Comparison of ENCODE assay signal across 22 cellular contexts in genomic region chr2:170276056-170276455, GRCh38.
A peak's percentile ranks its signal among the peaks of the same experiment; 100 is the strongest.
DNase-seq lines count a peak whose midpoint lies in the region; ATAC-seq and TF ChIP-seq lines count a peak whose summit lies in the region.
"Had no signal": no experiment of that assay in that cellular context is flagged by ENCODE, and none has a peak within 500 bp of the region (broad histone marks: within the 10 kb centered on the region; RNA-seq: fewer than 3 reads in every experiment).

No MANE protein-coding gene starts in this region.

- H3K27me3 ChIP-seq in heart right ventricle: peaks cover 0 to 6% (median 0%) of the 10 kb centered on the region in 7 donors
- H3K27me3 ChIP-seq: BLaER1 had no signal

- intact Hi-C loops in heart right ventricle (cut with DNase I): no loop called here

- H3K36me3 ChIP-seq in heart right ventricle: no peaks in the 10 kb centered on the region
- H3K36me3 ChIP-seq: BLaER1, HAP-1 had no signal

- no peak for ATAC-seq in SK-N-SH treated with all-trans-retinoic acid at 6 μM for 48 hours
- ATAC-seq in HG02973 (IDR thresholded peaks at IDR 0.05; ENCODE audit: unreplicated experiment): no peak
- ATAC-seq in heart right ventricle: no peak
- ATAC-seq in HG02678 (IDR thresholded peaks at IDR 0.05; ENCODE audit: unreplicated experiment): no peak
- ATAC-seq: Right ventricle myocardium inferior had no signal

- no peak for TF ChIP-seq CTCF in heart right ventricle (IDR thresholded peaks at IDR 0.05)

- no peak overlapping the region for H3K27ac ChIP-seq in heart right ventricle
- H3K27ac ChIP-seq: BLaER1, GM23248, SK-N-MC had no signal

- 69 to 70% methylated on average over 3 of the region's 3 CpGs for WGBS in heart right ventricle, 2 donors

- no peak overlapping the region for H3K4me3 ChIP-seq in heart right ventricle
- H3K4me3 ChIP-seq: BLaER1, GM23248, HAP-1, SK-N-MC had no signal

- DNase-seq in NCI-H1092 (lab: John Stamatoyannopoulos, UW): peak; percentile 75
- DNase-seq in NCI-H1105 (lab: John Stamatoyannopoulos, UW): peak; percentile 13
- peak; percentile 68 for DNase-seq in NCI-H69 (lab: John Stamatoyannopoulos, UW)
- DNase-seq in heart right ventricle: no peak
- DNase-seq: Caco-2; CD4-positive, alpha-beta memory T cell; DMS 273 treated with DMSO at 0.1 percent for 48 hours; DMS79 treated with DMSO at 0.1 percent for 48 hours; GM23248; Kasumi-1; NCI-H187 treated with DMSO at 0.1 percent for 48 hours; NCI-H2171 treated with DMSO at 0.1 percent for 48 hours; NCI-H446 treated with DMSO at 0.1 percent for 48 hours; NCI-H526 treated with DMSO at 0.1 percent for 48 hours; OCI-M1 had no signal

- H3K9me3 ChIP-seq in heart right ventricle: peaks cover 0 to 7% (median 0%) of the 10 kb centered on the region in 11 donors
- H3K9me3 ChIP-seq: BLaER1, Caco-2, HAP-1 had no signal

- H3K4me1 ChIP-seq in heart right ventricle: no peaks in the 10 kb centered on the region
- H3K4me1 ChIP-seq: BLaER1, Caco-2 had no signal

TF ChIP-seq in SK-N-SH treated with all-trans-retinoic acid at 6 μM for 48 hours, 23 proteins besides CTCF, POLR2A, EP300 and RAD21:
- TF ChIP-seq ISL1 (CRISPR knock-in tag; IDR thresholded peaks at IDR 0.05) (peak; percentile 87), TSHZ2 (CRISPR knock-in tag; IDR thresholded peaks at IDR 0.05) (no peak; the same call in 1 of the 2 replicates), PPARA (CRISPR knock-in tag; IDR thresholded peaks at IDR 0.05; ENCODE audit: borderline replicate concordance) (no peak), TCF4 (CRISPR knock-in tag; IDR thresholded peaks at IDR 0.05; ENCODE audit: borderline replicate concordance) (peak; percentile 60; the same call in 1 of the 2 replicates), ARNTL (CRISPR knock-in tag; IDR thresholded peaks at IDR 0.05; ENCODE audit: borderline replicate concordance, low read depth) (no peak), ZC3H10 (CRISPR knock-in tag; IDR thresholded peaks at IDR 0.05) (no peak), CREB5 (CRISPR knock-in tag; IDR thresholded peaks at IDR 0.05; ENCODE audit: low read depth) (0 out of 2 replicates have a peak, but pooled peaks have one; percentile 34), ZNF565 (CRISPR knock-in tag; conservative IDR thresholded peaks at IDR 0.05; ENCODE audit: low read depth) (no peak)

Comparison
In these comparisons a context has a peak if more than half of its experiments do, and no peak if none do; other contexts are left out.
1. DNase-seq: peak in NCI-H1092 (single experiment), NCI-H1105 (single experiment) and NCI-H69 (single experiment); none in heart right ventricle (0 of 2).